15 cellular contexts compared by ENCODE assay signal in genomic region chr21:41846536-41846935, GRCh38. TPM values are rescaled to one million over a fixed set of nuclear protein-coding genes. Genes with fewer than 3 reads are reported as not detected.
DNase-seq lines count a peak whose midpoint lies in the region; ATAC-seq and TF ChIP-seq lines count a peak whose summit lies in the region.
"Had no signal": no experiment of that assay in that cellular context is flagged by ENCODE, and none has a peak within 500 bp of the region (broad histone marks: within the 10 kb centered on the region; RNA-seq: fewer than 3 reads in every experiment).

No MANE protein-coding gene starts in this region.

- no peaks in the 10 kb centered on the region for H3K27me3 ChIP-seq in NT2/D1 (ENCODE audit: insufficient read depth, insufficient read length)
- H3K27me3 ChIP-seq in neural progenitor cell, result no peaks in the 10 kb centered on the region
- H3K27me3 ChIP-seq in GM23248 (replicated peaks; ENCODE audit: insufficient read depth), result no peaks in the 10 kb centered on the region
- no peaks in the 10 kb centered on the region for H3K27me3 ChIP-seq in lower lobe of right lung (ENCODE audit: low read depth)
- H3K27me3 ChIP-seq: BLaER1 treated with 17β-estradiol and CSF1 and Interleukin-3, amounts not matched to agents 10 nM and 100 nM had no signal

- CTCF ChIA-PET in WTC11 (lab: Charles Lee), result interaction anchor here (0.6 to 4.9 kb wide), 7 partner anchors 14 to 500 kb away, joined by 3 to 31 read pairs (median 4); no protein-coding TSS in a partner anchor

- intact Hi-C loops in lower lobe of right lung (cut with DNase I), result no loop called here

- H3K9ac ChIP-seq in NT2/D1 (ENCODE audit: insufficient read length, low read depth) (peak overlapping the region; percentile 2), neural progenitor cell (no peak overlapping the region), GM23248 (no peak overlapping the region)

- H3K4me3 Mint-ChIP-seq in WTC11 (no peak overlapping the region), neural progenitor cell (peak overlapping the region; percentile 35)
- H3K4me3 Mint-ChIP-seq: CD4-positive, CD25-positive, alpha-beta regulatory T cell had no signal

- no peak for DNase-seq in NT2/D1 (ENCODE audit: low read depth, low spot score)
- no peak for DNase-seq in WTC11 (ENCODE audit: low spot score)
- DNase-seq in neural progenitor cell (ENCODE audit: low spot score), result no peak
- DNase-seq in activated CD4-positive, CD25-positive, alpha-beta regulatory T cell (lab: John Stamatoyannopoulos, UW), result no peak
- no peak for DNase-seq in GM23248
- DNase-seq in lower lobe of right lung, result no peak
- DNase-seq: 8988T; AML-193; Calu3; CD4-positive, CD25-positive, alpha-beta regulatory T cell; DMS 273 treated with DMSO at 0.1 percent for 48 hours; H7 had no signal

- no peaks in the 10 kb centered on the region for H3K79me2 ChIP-seq in neural progenitor cell (ENCODE audit: low read depth)
- H3K79me2 ChIP-seq in GM23248 (ENCODE audit: insufficient read depth), result no peaks in the 10 kb centered on the region

- H3K9me3 Mint-ChIP-seq in WTC11, result 0 out of 2 replicates have a peak, but pooled peaks cover 3% of the 10 kb centered on the region
- no peaks in the 10 kb centered on the region for H3K9me3 Mint-ChIP-seq in neural progenitor cell
- H3K9me3 Mint-ChIP-seq: CD4-positive, CD25-positive, alpha-beta regulatory T cell had no signal

- H3K4me2 ChIP-seq in neural progenitor cell (no peak overlapping the region), GM23248 (ENCODE audit: unreplicated experiment) (no peak overlapping the region)

- POLR2A ChIA-PET in WTC11 (lab: Charles Lee), result no interaction called here

- H3K27me3 Mint-ChIP-seq in WTC11 (ENCODE audit: low read depth) (no peaks in the 10 kb centered on the region), neural progenitor cell (ENCODE audit: insufficient read depth, low read depth) (peaks cover 3% of the 10 kb centered on the region)
- H3K27me3 Mint-ChIP-seq: CD4-positive, CD25-positive, alpha-beta regulatory T cell had no signal

- H3K36me3 ChIP-seq in NT2/D1 (ENCODE audit: insufficient read depth, insufficient read length, low read length), result peaks cover 14% of the 10 kb centered on the region
- no peaks in the 10 kb centered on the region for H3K36me3 ChIP-seq in neural progenitor cell
- H3K36me3 ChIP-seq in GM23248 (ENCODE audit: low read depth), result no peaks in the 10 kb centered on the region
- peaks cover 20% of the 10 kb centered on the region for H3K36me3 ChIP-seq in lower lobe of right lung

- in situ Hi-C loops in GM23248 (cut with MboI), result no loop called here

- peaks cover 14% of the 10 kb centered on the region for H3K4me1 ChIP-seq in NT2/D1 (ENCODE audit: insufficient read depth, insufficient read length)
- no peaks in the 10 kb centered on the region for H3K4me1 ChIP-seq in neural progenitor cell
- H3K4me1 ChIP-seq in GM23248 (ENCODE audit: insufficient read depth), result no peaks in the 10 kb centered on the region
- H3K4me1 ChIP-seq in lower lobe of right lung, result no peaks in the 10 kb centered on the region

- H3K9me2 ChIP-seq in GM23248 (ENCODE audit: insufficient read depth), result no peaks in the 10 kb centered on the region

- peaks cover 6% of the 10 kb centered on the region for H3K9me3 ChIP-seq in NT2/D1 (ENCODE audit: insufficient read depth, low read length)
- H3K9me3 ChIP-seq in neural progenitor cell (ENCODE audit: low read depth), result no peaks in the 10 kb centered on the region
- no peaks in the 10 kb centered on the region for H3K9me3 ChIP-seq in GM23248 (ENCODE audit: low read depth)
- H3K9me3 ChIP-seq in lower lobe of right lung, result no peaks in the 10 kb centered on the region

- peaks cover 8% of the 10 kb centered on the region; the same call in 1 of the 2 replicates for H3K36me3 Mint-ChIP-seq in WTC11
- peaks cover 14% of the 10 kb centered on the region for H3K36me3 Mint-ChIP-seq in neural progenitor cell

- no peak overlapping the region for H3K4me3 ChIP-seq in NT2/D1 (ENCODE audit: insufficient read length, low read depth)
- H3K4me3 ChIP-seq in neural progenitor cell, result no peak overlapping the region
- H3K4me3 ChIP-seq in GM23248, result no peak overlapping the region
- H3K4me3 ChIP-seq in lower lobe of right lung, result no peak overlapping the region
- H3K4me3 ChIP-seq: BLaER1 treated with 17β-estradiol and CSF1 and Interleukin-3, amounts not matched to agents 10 nM and 100 nM had no signal

- H3K4me1 Mint-ChIP-seq in WTC11 (peaks cover 15% of the 10 kb centered on the region), neural progenitor cell (peaks cover 28% of the 10 kb centered on the region)

- WGBS in GM23248 (ENCODE audit: low coverage in 1 of 2, low lambda C conversion rate in 2 of 2, missing lambda C conversion rate in 2 of 2), 2 experiments, result 89 to 90% methylated on average over 7 of the region's 7 CpGs

- H2AFZ ChIP-seq in neural progenitor cell (replicated peaks) (no peak overlapping the region), GM23248 (no peak overlapping the region)

- H4K20me1 ChIP-seq in neural progenitor cell (ENCODE audit: low read depth) (no peaks in the 10 kb centered on the region), GM23248 (ENCODE audit: insufficient read depth) (no peaks in the 10 kb centered on the region; the same call in 1 of the 2 replicates)

- H3F3A ChIP-seq in neural progenitor cell (ENCODE audit: low read depth), result peaks cover 2% of the 10 kb centered on the region
- H3F3A ChIP-seq in GM23248 (ENCODE audit: insufficient read depth), result no peaks in the 10 kb centered on the region

- ATAC-seq in WTC11 (no peak), HG02885 (IDR thresholded peaks at IDR 0.05; ENCODE audit: poor library complexity, unreplicated experiment) (no peak), lower lobe of right lung (no peak)

- no peak for TF ChIP-seq CTCF in 22Rv1 (IDR thresholded peaks at IDR 0.05)
- no peak for TF ChIP-seq CTCF in WTC11 (IDR thresholded peaks at IDR 0.05)
- no peak for TF ChIP-seq CTCF in neural progenitor cell (IDR thresholded peaks at IDR 0.05)
- no peak for TF ChIP-seq CTCF in lower lobe of right lung (IDR thresholded peaks at IDR 0.05)

- H3K27ac Mint-ChIP-seq in WTC11 (peak overlapping the region; percentile 68; the same call in 1 of the 2 replicates), neural progenitor cell (peak overlapping the region; percentile 60)
- H3K27ac Mint-ChIP-seq: CD4-positive, CD25-positive, alpha-beta regulatory T cell had no signal

- peak overlapping the region; percentile 33; the same call in 1 of the 2 replicates for H3K27ac ChIP-seq in 22Rv1
- no peak overlapping the region for H3K27ac ChIP-seq in neural progenitor cell
- H3K27ac ChIP-seq in GM23248, result no peak overlapping the region
- H3K27ac ChIP-seq in lower lobe of right lung, result no peak overlapping the region

TF ChIP-seq in WTC11, 78 proteins besides CTCF, POLR2A, EP300 and RAD21:
- TF ChIP-seq CREB1 (CRISPR knock-in tag; IDR thresholded peaks at IDR 0.05) (no peak), EMX1 (CRISPR knock-in tag; IDR thresholded peaks at IDR 0.05) (no peak), JAZF1 (CRISPR knock-in tag; IDR thresholded peaks at IDR 0.05) (no peak), SP1 (CRISPR knock-in tag; conservative IDR thresholded peaks at IDR 0.05) (no peak), USF2 (CRISPR knock-in tag; IDR thresholded peaks at IDR 0.05) (no peak)

RNA-seq across cellular contexts. Expression of gene PRDM15, which starts 32.6 kb away (rescaled TPM):
- total RNA-seq in WTC11 (2021) (10.3 to 12.9 TPM (median 12.2 TPM) in 3 replicates), neural progenitor cell (ENCODE audit: low replicate concordance) (9.0 and 10.4 TPM in 2 replicates), lower lobe of right lung (6.6 TPM)
- 2.5 and 4.2 TPM in 2 replicates for total RNA-seq in GM23248 (2014; rRNA removed; shearing (Covaris generic))
- polyA plus RNA-seq in GM23248 (2016; fragmentation: Nextera tagmentation; extraction: Ambion mirVana), result 1.7 and 2.3 TPM in 2 replicates
